Comparison of ENCODE assay signal across 8 cellular contexts in the genomic region with DNA sequence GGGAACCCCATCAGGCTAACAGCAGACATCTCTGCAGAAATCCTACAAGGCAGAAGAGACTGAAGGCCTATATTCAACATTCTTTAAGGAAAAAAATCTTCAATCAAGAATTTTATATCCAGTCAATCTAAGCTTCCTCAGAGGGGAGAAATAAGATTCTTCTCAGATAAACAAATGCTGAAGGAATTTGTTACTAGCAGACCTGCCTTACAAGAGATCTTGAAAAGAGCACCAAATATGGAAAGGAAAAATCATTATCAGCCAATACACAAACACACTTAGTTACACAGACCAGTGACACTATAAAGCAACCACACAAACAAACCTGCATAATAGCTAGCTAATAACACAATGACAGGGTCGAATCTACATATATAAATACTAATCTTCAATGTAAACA.
"Had no signal": no experiment of that assay in that cellular context is flagged by ENCODE, and none has a peak within 500 bp of the region (broad histone marks: within the 10 kb centered on the region; RNA-seq: fewer than 3 reads in every experiment).

No MANE protein-coding gene starts in this region.

- FAIRE-seq: G401.6, GM12878, GM12891, GM12892, GM18507, GM19239 had no signal

- ATAC-seq: GM12878 had no signal

- H3K4me3 ChIP-seq: GM12878 had no signal

- DNase-seq: GDM1, GF-D8 had no signal
